ENCODE assay signal across 8 cellular contexts in the genomic region with DNA sequence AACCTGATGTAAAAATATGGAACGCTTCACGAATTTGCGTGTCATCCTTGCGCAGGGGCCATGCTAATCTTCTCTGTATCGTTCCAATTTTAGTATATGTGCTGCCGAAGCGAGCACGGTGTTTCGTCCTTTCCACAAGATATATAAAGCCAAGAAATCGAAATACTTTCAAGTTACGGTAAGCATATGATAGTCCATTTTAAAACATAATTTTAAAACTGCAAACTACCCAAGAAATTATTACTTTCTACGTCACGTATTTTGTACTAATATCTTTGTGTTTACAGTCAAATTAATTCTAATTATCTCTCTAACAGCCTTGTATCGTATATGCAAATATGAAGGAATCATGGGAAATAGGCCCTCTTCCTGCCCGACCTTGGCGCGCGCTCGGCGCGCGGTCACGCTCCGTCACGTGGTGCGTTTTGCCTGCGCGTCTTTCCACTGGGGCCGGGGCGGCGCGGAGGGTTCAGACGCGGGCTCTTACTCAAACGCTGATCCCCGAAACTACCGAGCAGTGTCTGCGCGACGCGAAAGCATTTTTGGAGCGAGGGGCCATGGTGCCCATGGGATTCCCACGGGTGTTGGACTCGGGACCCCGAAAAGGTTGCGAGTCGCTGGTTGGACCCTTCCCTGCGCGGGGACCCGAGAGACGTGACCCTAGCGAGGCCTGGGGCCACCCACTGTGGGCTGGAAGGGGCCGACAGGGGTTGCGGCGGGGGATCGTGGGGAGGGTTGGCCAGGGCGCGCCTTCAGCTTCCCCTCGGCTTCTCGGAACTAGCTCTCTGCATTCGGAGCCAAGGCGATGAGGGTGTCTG. TPM values are rescaled to one million over a fixed set of nuclear protein-coding genes. Genes with fewer than 3 reads are reported as not detected.
A peak's percentile ranks its signal among the peaks of the same experiment; 100 is the strongest.
DNase-seq lines count a peak whose midpoint lies in the region; ATAC-seq and TF ChIP-seq lines count a peak whose summit lies in the region.

RNU6-1 (minus strand) TSS at position 117 of the 818 bp plus-strand sequence.

- TF ChIP-seq POLR2A in erythroblast (IDR thresholded peaks at IDR 0.05; ENCODE audit: low read length): peak; percentile 87

- H3K4me3 ChIP-seq in PC-9 (peak within 1 kb of the TSS; percentile 69), mucosa of stomach (ENCODE audit: low read length) (peak within 1 kb of the TSS; percentile 99)

- H3K36me3 ChIP-seq in PC-9 (ENCODE audit: low read depth): no peaks in the 10 kb centered on the region
- no peaks in the 10 kb centered on the region for H3K36me3 ChIP-seq in mucosa of stomach (ENCODE audit: control insufficient read depth, insufficient read depth, low read length)

- H3K27me3 Mint-ChIP-seq in activated T-cell treated with anti-CD3 and anti-CD28 coated beads, Interleukin-2, amount 50 U/mL, for 4 hours (ENCODE audit: low read depth): peaks cover 11% of the 10 kb centered on the region

- peak within 1 kb of the TSS; percentile 88 for H3K4me3 Mint-ChIP-seq in activated T-cell treated with anti-CD3 and anti-CD28 coated beads, Interleukin-2, amount 50 U/mL, for 4 hours

- intact Hi-C loops in PC-9 (cut with micrococcal nuclease; ENCODE audit: unreplicated experiment): loop anchor here (1.0 to 10.0 kb wide), 8 partner anchors 298 to 955 kb away; partner anchors contain the start of genes C15orf61 and MAP2K5

- TSS peak; percentile 90 for BruUV-seq in PC-9 (replicated peaks; lab: Mats Ljungman, UMichigan)

- CTCF ChIA-PET in PC-9 (lab: Charles Lee): no interaction called here

- H3K9me3 ChIP-seq in PC-9 (ENCODE audit: insufficient read depth, low read depth) (no peaks in the 10 kb centered on the region), mucosa of stomach (ENCODE audit: control insufficient read depth, low read length) (no peaks in the 10 kb centered on the region)

- in situ Hi-C loops in KBM-7 (cut with MboI; ENCODE audit: low pct_unique_long_range_greater_than_20kb, low sequenced_read_pairs): loop anchor here (10.0 kb wide), 1 partner anchor 895 kb away; no protein-coding TSS in a partner anchor

- no peaks in the 10 kb centered on the region for H3K9me2 ChIP-seq in PC-9 (ENCODE audit: insufficient read depth)

- H3K9me3 Mint-ChIP-seq in activated T-cell treated with anti-CD3 and anti-CD28 coated beads, Interleukin-2, amount 50 U/mL, for 4 hours: no peaks in the 10 kb centered on the region

- no peak for TF ChIP-seq CTCF in PC-9 (conservative IDR thresholded peaks at IDR 0.05)

- H4K20me1 ChIP-seq in PC-9 (ENCODE audit: insufficient read depth): no peaks in the 10 kb centered on the region

- H3K27me3 ChIP-seq in PC-9 (ENCODE audit: insufficient read depth, low read depth) (no peaks in the 10 kb centered on the region), mucosa of stomach (ENCODE audit: control insufficient read depth, insufficient read depth, low read length) (peaks cover 26% of the 10 kb centered on the region)

- ATAC-seq in GM21717 (IDR thresholded peaks at IDR 0.05; ENCODE audit: unreplicated experiment): peak; percentile 68
- peak; percentile 91 to 92 for ATAC-seq in activated T-cell treated with anti-CD3 and anti-CD28 coated beads, Interleukin-2, amount 50 U/mL, for 4 hours

- H2AFZ ChIP-seq in PC-9: peak within 1 kb of the TSS; percentile 99

- peaks cover 8% of the 10 kb centered on the region; the same call in 1 of the 2 replicates for H3F3A ChIP-seq in PC-9 (ENCODE audit: insufficient read depth, low read depth)

- peak within 1 kb of the TSS; percentile 97 for H3K9ac ChIP-seq in mucosa of stomach (ENCODE audit: low read length)

- H3K4me1 Mint-ChIP-seq in activated T-cell treated with anti-CD3 and anti-CD28 coated beads, Interleukin-2, amount 50 U/mL, for 4 hours (ENCODE audit: low read depth): peaks cover 30% of the 10 kb centered on the region

- POLR2A ChIA-PET in PC-9 (lab: Charles Lee; ENCODE audit: unreplicated experiment): interaction anchor here (0.6 to 0.7 kb wide), 2 partner anchors 24 to 413 kb away, joined by 7 to 8 read pairs; no protein-coding TSS in a partner anchor

- DNase-seq in DMS153 treated with DMSO at 0.1 percent for 48 hours (lab: John Stamatoyannopoulos, UW; ENCODE audit: unreplicated experiment) (peak; percentile 52), KBM-7 (peak; percentile 99), PC-9 (peak; percentile 71 to 88), erythroblast (lab: John Stamatoyannopoulos, UW) (peak; percentile 95 to 96)
- DNase-seq in activated T-cell treated with anti-CD3 and anti-CD28 coated beads, Interleukin-2, amount 50 U/mL, for 4 hours: peak; percentile 94
- DNase-seq in stimulated activated CD8-positive, alpha-beta memory T cell treated with anti-CD3 and anti-CD28 coated beads, Interleukin-4, amount 100 ng/mL, for 48 hours: peak; percentile 96

- H3K79me2 ChIP-seq in PC-9 (ENCODE audit: low read depth): no peaks in the 10 kb centered on the region

- H3K36me3 Mint-ChIP-seq in activated T-cell treated with anti-CD3 and anti-CD28 coated beads, Interleukin-2, amount 50 U/mL, for 4 hours (ENCODE audit: insufficient read depth): no peaks in the 10 kb centered on the region

- peak within 1 kb of the TSS; percentile 88 for H3K4me2 ChIP-seq in PC-9

- H3K4me1 ChIP-seq in PC-9 (replicated peaks; ENCODE audit: insufficient read depth): peaks cover 10% of the 10 kb centered on the region
- peaks cover 24% of the 10 kb centered on the region for H3K4me1 ChIP-seq in mucosa of stomach (ENCODE audit: control insufficient read depth, insufficient read depth, low read length)

- peak within 1 kb of the TSS; percentile 73 for H3K27ac ChIP-seq in PC-9

RNA-seq across cellular contexts. Expression of gene RNU6-1, which starts in this region (rescaled TPM):
- not detected in 2 replicates for total RNA-seq in PC-9 (2021)
- not detected for total RNA-seq in activated T-cell treated with anti-CD3 and anti-CD28 coated beads, Interleukin-2, amount 50 U/mL, for 4 hours

Comparison
In these comparisons a context has a peak if more than half of its experiments do, and no peak if none do; other contexts are left out.
1. Peak in every context shown above with its lines: DNase-seq, ATAC-seq, H3K4me3 ChIP-seq and H3K27ac ChIP-seq.
2. Peak in DNase-seq, H3K4me3 ChIP-seq, H3K27ac ChIP-seq and H3K4me2 ChIP-seq in PC-9; RNA of the gene not detected or under 1 TPM.
3. Peak in DNase-seq and ATAC-seq in activated T-cell treated with anti-CD3 and anti-CD28 coated beads, Interleukin-2, amount 50 U/mL, for 4 hours; RNA of the gene not detected or under 1 TPM.